Comparison of ENCODE assay signal across 9 cellular contexts in the genomic region with DNA sequence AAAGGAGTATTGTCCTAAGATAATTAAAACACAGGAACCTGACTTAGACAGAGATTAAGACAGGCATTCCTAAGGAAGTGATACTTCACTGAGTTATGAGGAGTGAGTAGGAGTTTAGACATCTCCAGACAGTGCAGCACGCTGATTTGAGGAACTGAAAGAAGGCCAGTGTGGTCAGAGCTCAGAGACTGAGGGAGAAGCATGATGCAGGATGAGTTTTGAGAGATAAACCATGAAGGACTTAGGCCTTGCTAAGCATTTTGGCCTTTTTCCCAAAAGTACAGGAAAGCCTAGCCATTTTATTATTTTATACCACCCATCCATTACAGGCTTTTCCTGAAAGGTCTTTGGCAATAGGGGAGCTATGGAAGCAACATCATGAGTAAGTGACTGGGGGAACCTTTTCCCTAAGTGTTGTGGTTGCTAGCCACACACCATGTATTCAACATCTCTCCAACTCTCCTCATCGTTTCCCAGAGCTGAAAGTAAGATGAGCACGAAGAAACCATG.
DNase-seq lines count a peak whose midpoint lies in the region; ATAC-seq, FAIRE-seq and TF ChIP-seq lines count a peak whose summit lies in the region.
"Had no signal": no experiment of that assay in that cellular context is flagged by ENCODE, and none has a peak within 500 bp of the region (broad histone marks: within the 10 kb centered on the region; RNA-seq: fewer than 3 reads in every experiment).

No MANE protein-coding gene starts in this region.

- H3K27ac ChIP-seq in liver (ENCODE audit: low read depth in 1 of 2, low read length in 2 of 2) (no peak overlapping the region), HepG2 (ENCODE audit: extremely low read length, insufficient read depth, low read length) (no peak overlapping the region), OCI-LY1 (ENCODE audit: low read depth, low read length, poor library complexity, severe bottlenecking) (peak overlapping the region; percentile 70), heart left ventricle (peak overlapping the region in 2 of 12 donors; percentile 61 to 80)
- H3K27ac ChIP-seq: BLaER1 had no signal

- H3K27me3 ChIP-seq in liver (ENCODE audit: control insufficient read depth in 4 of 4, insufficient read depth in 4 of 4, low read length in 3 of 4) (no peaks in the 10 kb centered on the region), HepG2 (ENCODE audit: control insufficient read depth in 1 of 2, insufficient read depth in 2 of 2, low read length in 2 of 2) (no peaks in the 10 kb centered on the region), OCI-LY1 (ENCODE audit: insufficient read depth, low read length) (no peaks in the 10 kb centered on the region), heart left ventricle (no peaks in the 10 kb centered on the region)
- H3K27me3 ChIP-seq: BLaER1 had no signal

- H3K9ac ChIP-seq in liver (ENCODE audit: low read depth in 1 of 2, low read length in 2 of 2) (no peak overlapping the region), HepG2 (ENCODE audit: insufficient read depth, low read depth, low read length) (no peak overlapping the region), OCI-LY1 (ENCODE audit: low read length) (no peak overlapping the region; the same call in 1 of the 2 replicates)
- H3K9ac ChIP-seq: BLaER1 had no signal

- H4K20me1 ChIP-seq in HepG2 (ENCODE audit: insufficient read depth, low read length) (no peaks in the 10 kb centered on the region), OCI-LY1 (ENCODE audit: insufficient read depth, low read length) (no peaks in the 10 kb centered on the region)
- H4K20me1 ChIP-seq: BLaER1 had no signal

- H3K36me3 ChIP-seq in liver (ENCODE audit: control insufficient read depth in 4 of 4, insufficient read depth in 3 of 4, low read depth in 1 of 4, low read length in 3 of 4), result no peaks in the 10 kb centered on the region
- H3K36me3 ChIP-seq in HepG2 (replicated peaks in 1 of 2; ENCODE audit: control insufficient read depth in 1 of 2, insufficient read depth in 2 of 2, low read length in 2 of 2), result 0 out of 5 replicates have a peak, but pooled peaks cover 0 to 3% of the 10 kb centered on the region in 2 experiments
- H3K36me3 ChIP-seq in OCI-LY1 (ENCODE audit: insufficient read depth, low read length), result no peaks in the 10 kb centered on the region
- no peaks in the 10 kb centered on the region for H3K36me3 ChIP-seq in heart left ventricle
- H3K36me3 ChIP-seq: BLaER1 had no signal

- in situ Hi-C loops in HepG2 (cut with HindIII; ENCODE audit: extremely low pct_ligation_motif_present, low pct_unique_long_range_greater_than_20kb), result no loop called here

- H3K4me1 ChIP-seq in liver (ENCODE audit: control insufficient read depth in 4 of 4, insufficient read depth in 4 of 4, low read length in 3 of 4), result no peaks in the 10 kb centered on the region
- no peaks in the 10 kb centered on the region for H3K4me1 ChIP-seq in HepG2 (ENCODE audit: insufficient read depth, low read length)
- peaks cover 53% of the 10 kb centered on the region for H3K4me1 ChIP-seq in OCI-LY1 (ENCODE audit: insufficient read depth, low read length, severe bottlenecking)
- H3K4me1 ChIP-seq in heart left ventricle, result peaks cover 0 to 48% (median 13%) of the 10 kb centered on the region in 12 donors

- H2AFZ ChIP-seq in HepG2 (ENCODE audit: low read length) (no peak overlapping the region), OCI-LY1 (ENCODE audit: low read length) (no peak overlapping the region)

- no peaks in the 10 kb centered on the region for H3F3A ChIP-seq in OCI-LY1 (ENCODE audit: insufficient read depth, low read length)

- no peak for TF ChIP-seq EP300 in HepG2 (IDR thresholded peaks at IDR 0.05; ENCODE audit: low read depth in 2 of 2, low read length in 2 of 2)
- TF ChIP-seq EP300 in HepG2 (CRISPR knock-in tag; IDR thresholded peaks at IDR 0.05; ENCODE audit: borderline replicate concordance), result no peak

- H3K4me3 ChIP-seq in liver (ENCODE audit: low read depth in 1 of 3, low read length in 3 of 3) (no peak overlapping the region), HepG2 (replicated peaks in 1 of 3; ENCODE audit: insufficient read depth in 1 of 3, low read depth in 2 of 3, low read length in 3 of 3) (no peak overlapping the region), OCI-LY1 (ENCODE audit: low read depth, low read length, poor library complexity, severe bottlenecking) (no peak overlapping the region), heart left ventricle (no peak overlapping the region)
- H3K4me3 ChIP-seq: BLaER1 had no signal

- ATAC-seq in HepG2 (no peak), heart left ventricle (peak in 3 of 4 donors; percentile 72 to 84 (median 82))

- peak; percentile 11 for TF ChIP-seq RAD21 in liver (IDR thresholded peaks at IDR 0.05)
- TF ChIP-seq RAD21 in HepG2 (CRISPR knock-in tag; IDR thresholded peaks at IDR 0.05), result no peak

- TF ChIP-seq CTCF in liver (IDR thresholded peaks at IDR 0.05; ENCODE audit: low read depth, low read length, missing input control) (no peak), HepG2 (CRISPR knock-in tag; IDR thresholded peaks at IDR 0.05) (no peak), OCI-LY1 (IDR thresholded peaks at IDR 0.05; ENCODE audit: low read length) (no peak), heart left ventricle (IDR thresholded peaks at IDR 0.05) (no peak)

- H3K9me2 ChIP-seq in OCI-LY1 (ENCODE audit: low read depth, low read length), result no peaks in the 10 kb centered on the region

- no peaks in the 10 kb centered on the region for H3K9me3 ChIP-seq in liver (ENCODE audit: control insufficient read depth in 4 of 4, low read length in 3 of 4)
- H3K9me3 ChIP-seq in HepG2 (ENCODE audit: low read length), result no peaks in the 10 kb centered on the region
- H3K9me3 ChIP-seq in OCI-LY1 (ENCODE audit: low read length), result no peaks in the 10 kb centered on the region
- no peaks in the 10 kb centered on the region for H3K9me3 ChIP-seq in heart left ventricle
- H3K9me3 ChIP-seq: BLaER1 had no signal

- WGBS in liver, result 76% methylated on average over 3 of the region's 3 CpGs
- WGBS in HepG2 (ENCODE audit: low lambda C conversion rate), result 98% methylated on average over 3 of the region's 3 CpGs
- WGBS in heart left ventricle, 4 donors, result 62 to 74% (median 70%) methylated on average over 3 of the region's 3 CpGs

- no TSS peak for BruUV-seq in HepG2 (replicated peaks; lab: Mats Ljungman, UMichigan)

- H3K79me2 ChIP-seq in HepG2 (ENCODE audit: insufficient read depth, low read length), result no peaks in the 10 kb centered on the region
- H3K79me2 ChIP-seq in OCI-LY1 (ENCODE audit: insufficient read depth, low read length), result no peaks in the 10 kb centered on the region

- TF ChIP-seq POLR2A in HepG2 (IDR thresholded peaks at IDR 0.05; ENCODE audit: insufficient read depth in 1 of 2, low read depth in 2 of 2, low read length in 2 of 2) (no peak), heart left ventricle (IDR thresholded peaks at IDR 0.05) (no peak)

- no peak overlapping the region for H3K4me2 ChIP-seq in HepG2 (ENCODE audit: low read depth, low read length)
- H3K4me2 ChIP-seq in OCI-LY1 (ENCODE audit: low read length), result peak overlapping the region; percentile 18; the same call in 1 of the 2 replicates
- H3K4me2 ChIP-seq: BLaER1 had no signal

- CTCF ChIA-PET in HepG2 (lab: Yijun Ruan, JAX; ENCODE audit: low intra/inter-chr PET ratio, low total read pairs), result no interaction called here

- POLR2A ChIA-PET in HepG2 (lab: Yijun Ruan, JAX), result no interaction called here

- DNase-seq in HepG2 (ENCODE audit: low spot score) (no peak), heart left ventricle (no peak), HT-29 (ENCODE audit: low spot score) (no peak), NCI-H748 treated with DMSO at 0.1 percent for 48 hours (lab: John Stamatoyannopoulos, UW) (no peak), mesenteric fat pad (ENCODE audit: low spot score) (no peak), D341Med (ENCODE audit: low spot score) (no peak)

- intact Hi-C loops in HepG2 (cut with micrococcal nuclease; ENCODE audit: unreplicated experiment), result no loop called here
- intact Hi-C loops in heart left ventricle (cut with DNase I), result no loop called here

- FAIRE-seq in HepG2 (lab: Jason Lieb, UNC), result no peak

TF ChIP-seq in liver, 16 proteins besides CTCF, POLR2A, EP300 and RAD21:
- no peak for TF ChIP-seq SP1 (IDR thresholded peaks at IDR 0.05)
- TF ChIP-seq YY1 (IDR thresholded peaks at IDR 0.05), result peak; percentile 15
TF ChIP-seq in liver: peak in this region for 1.

TF ChIP-seq in HepG2, 621 proteins besides CTCF, POLR2A, EP300 and RAD21:
- TF ChIP-seq ZNF337 (CRISPR knock-in tag; IDR thresholded peaks at IDR 0.05; ENCODE audit: borderline replicate concordance, low read depth) (no peak), SRF (IDR thresholded peaks at IDR 0.05; ENCODE audit: low read depth, low read length) (no peak), THYN1 (CRISPR knock-in tag; IDR thresholded peaks at IDR 0.05; ENCODE audit: borderline replicate concordance, low read depth) (no peak)
